ENCODE assay signal across 26 cellular contexts in the genomic region with DNA sequence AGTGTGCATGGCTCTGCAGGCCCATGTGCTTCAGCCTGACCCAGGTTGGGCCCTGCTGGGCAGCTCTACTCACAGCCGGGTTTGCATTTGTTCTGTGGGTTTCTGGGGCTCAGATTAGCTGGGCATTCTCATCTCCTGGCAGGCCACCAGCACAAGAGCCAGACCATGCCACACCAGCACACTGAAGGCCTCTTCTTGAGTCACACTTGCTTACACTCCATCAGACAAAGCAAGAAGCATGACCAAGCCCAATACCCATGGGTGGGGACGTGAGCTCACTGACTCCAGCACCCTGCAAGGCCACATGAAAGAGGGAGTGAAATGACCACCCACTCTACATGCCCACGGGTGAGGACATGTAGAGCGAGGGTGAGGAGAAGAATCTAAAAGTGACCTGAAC.
"Had no signal": no experiment of that assay in that cellular context is flagged by ENCODE, and none has a peak within 500 bp of the region (broad histone marks: within the 10 kb centered on the region; RNA-seq: fewer than 3 reads in every experiment).

No MANE protein-coding gene starts in this region.

- ATAC-seq: mucosa of descending colon; naive thymus-derived CD4-positive, alpha-beta T cell; right lobe of liver; stimulated activated naive B cell treated with anti-CD40 and anti-IgM and Interleukin-4, amounts not matched to agents 10 μg/mL and 1 μg/mL and 100 μg/mL, for 72 hours; stimulated activated naive CD8-positive, alpha-beta T cell treated with anti-CD3 and anti-CD28 coated beads, Interleukin-15, Interleukin-2, amounts not matched to agents 100 U/mL and 50 U/mL, for 24 hours had no signal

- H3K36me3 ChIP-seq: left ventricle myocardium inferior, ovary, right atrium auricular region, right lobe of liver, stomach, thyroid gland, transverse colon, upper lobe of left lung had no signal

- H3K27me3 Mint-ChIP-seq: memory B cell had no signal

- H3K9me3 ChIP-seq: ovary, right lobe of liver, testis, thyroid gland had no signal

- H3K9me3 Mint-ChIP-seq: natural killer cell treated with Interleukin-12 subunit alpha and Interleukin-12 subunit beta and Interleukin-15 and Interleukin-18, amount 100 ng/mL, for 72 hours had no signal

- H3K4me3 ChIP-seq: left ventricle myocardium inferior, lung, mucosa of descending colon, ovary, right atrium auricular region, right lobe of liver, smooth muscle cell, stomach, testis, thyroid gland, transverse colon, upper lobe of left lung had no signal

- H3K36me3 Mint-ChIP-seq: immature natural killer cell; memory B cell; natural killer cell treated with Interleukin-12 subunit alpha and Interleukin-12 subunit beta and Interleukin-15 and Interleukin-18, amount 100 ng/mL, for 72 hours; stimulated activated naive B cell treated with anti-CD40 and anti-IgM and Interleukin-4, amounts not matched to agents 10 μg/mL and 1 μg/mL and 100 μg/mL, for 72 hours had no signal

- H3K4me1 Mint-ChIP-seq: immature natural killer cell, memory B cell had no signal

- DNase-seq: hypothalamus; immature natural killer cell; left ventricle myocardium inferior; midbrain; mucosa of descending colon; naive thymus-derived CD4-positive, alpha-beta T cell; nucleus accumbens; ovary; right lobe of liver; stimulated activated CD4-positive, alpha-beta T cell treated with anti-CD3 and anti-CD28 coated beads, Interleukin-12 subunit alpha, Interleukin-12 subunit beta, amount 100 ng/mL, for 4 hours; stimulated activated CD4-positive, alpha-beta T cell treated with anti-CD3 and anti-CD28 coated beads, Interleukin-15, amount 100 ng/mL, for 24 hours; stimulated activated CD4-positive, alpha-beta T cell treated with anti-CD3 and anti-CD28 coated beads, Interleukin-2, amount 100 ng/mL, for 24 hours; stimulated activated CD4-positive, alpha-beta T cell treated with anti-CD3 and anti-CD28 coated beads, Interleukin-4, amount 100 ng/mL, for 1 hour; stimulated activated naive B cell treated with anti-CD40 and anti-IgM and Interleukin-4, amounts not matched to agents 10 μg/mL and 1 μg/mL and 100 μg/mL, for 72 hours; stimulated activated naive CD8-positive, alpha-beta T cell treated with anti-CD3 and anti-CD28 coated beads, Interleukin-15, Interleukin-2, amounts not matched to agents 100 U/mL and 50 U/mL, for 24 hours; stomach; testis; thyroid gland; transverse colon; upper lobe of left lung had no signal

- H3K27ac ChIP-seq: left ventricle myocardium inferior, ovary, right atrium auricular region, right lobe of liver, testis, thyroid gland, transverse colon, upper lobe of left lung had no signal

- H3K4me1 ChIP-seq: left ventricle myocardium inferior, right atrium auricular region, right lobe of liver, thyroid gland, transverse colon had no signal

- H3K4me3 Mint-ChIP-seq: immature natural killer cell; memory B cell; naive thymus-derived CD4-positive, alpha-beta T cell; natural killer cell treated with Interleukin-12 subunit alpha and Interleukin-12 subunit beta and Interleukin-15 and Interleukin-18, amount 100 ng/mL, for 72 hours; stimulated activated naive B cell treated with anti-CD40 and anti-IgM and Interleukin-4, amounts not matched to agents 10 μg/mL and 1 μg/mL and 100 μg/mL, for 72 hours had no signal

- H3K27ac Mint-ChIP-seq: immature natural killer cell; memory B cell; naive thymus-derived CD4-positive, alpha-beta T cell; natural killer cell treated with Interleukin-12 subunit alpha and Interleukin-12 subunit beta and Interleukin-15 and Interleukin-18, amount 100 ng/mL, for 72 hours; progenitor cell of endocrine pancreas; stimulated activated naive B cell treated with anti-CD40 and anti-IgM and Interleukin-4, amounts not matched to agents 10 μg/mL and 1 μg/mL and 100 μg/mL, for 72 hours had no signal

- H3K27me3 ChIP-seq: ovary, right atrium auricular region, right lobe of liver, stomach, testis, thyroid gland, transverse colon, upper lobe of left lung had no signal
